In genomic region chr15:99450896-99451358, GRCh38 we compare ENCODE assay signal across 9 cellular contexts.
DNase-seq lines count a peak whose midpoint lies in the region; ATAC-seq and TF ChIP-seq lines count a peak whose summit lies in the region.
"Had no signal": no experiment of that assay in that cellular context is flagged by ENCODE, and none has a peak within 500 bp of the region (broad histone marks: within the 10 kb centered on the region; RNA-seq: fewer than 3 reads in every experiment).

No MANE protein-coding gene starts in this region.

- no peak overlapping the region for H3K4me3 ChIP-seq in mucosa of descending colon

- no peak overlapping the region for H3K4me3 Mint-ChIP-seq in activated B cell treated with CpG ODN at 0.5 μM for 24 hours
- peak overlapping the region; percentile 72 to 84 for H3K4me3 Mint-ChIP-seq in stimulated activated naive CD8-positive, alpha-beta T cell treated with anti-CD3 and anti-CD28 coated beads, Interleukin-15, amount 100 ng/mL, for 72 hours
- H3K4me3 Mint-ChIP-seq: mesothelial cell of epicardium had no signal

- no peaks in the 10 kb centered on the region for H3K36me3 ChIP-seq in mucosa of descending colon (ENCODE audit: low read depth)

- H3K36me3 Mint-ChIP-seq in activated B cell treated with CpG ODN at 0.5 μM for 24 hours (ENCODE audit: low read depth) = no peaks in the 10 kb centered on the region
- H3K36me3 Mint-ChIP-seq: mesothelial cell of epicardium had no signal

- no peaks in the 10 kb centered on the region for H3K27me3 Mint-ChIP-seq in activated B cell treated with CpG ODN at 0.5 μM for 24 hours
- H3K27me3 Mint-ChIP-seq in stimulated activated naive CD8-positive, alpha-beta T cell treated with anti-CD3 and anti-CD28 coated beads, Interleukin-15, amount 100 ng/mL, for 72 hours = no peaks in the 10 kb centered on the region

- H3K27ac ChIP-seq in caudate nucleus (ENCODE audit: low read depth, low read length) = peak overlapping the region; percentile 41

- H3K4me1 Mint-ChIP-seq in activated B cell treated with CpG ODN at 0.5 μM for 24 hours = peaks cover 51% of the 10 kb centered on the region
- H3K4me1 Mint-ChIP-seq in stimulated activated naive CD8-positive, alpha-beta T cell treated with anti-CD3 and anti-CD28 coated beads, Interleukin-15, amount 100 ng/mL, for 72 hours = peaks cover 73% of the 10 kb centered on the region

- CTCF ChIA-PET in activated B cell treated with CpG ODN at 0.5 μM for 24 hours (lab: Charles Lee) = no interaction called here

- H3K9me3 ChIP-seq in mucosa of descending colon = no peaks in the 10 kb centered on the region

- peak; percentile 50 for ATAC-seq in HG02840 (IDR thresholded peaks at IDR 0.05; ENCODE audit: low FRiP score, unreplicated experiment)
- ATAC-seq in activated B cell treated with CpG ODN at 0.5 μM for 24 hours (ENCODE audit: low read depth) = no peak
- ATAC-seq in mucosa of descending colon = peak; percentile 51
- peak; percentile 80 for ATAC-seq in stimulated activated naive CD8-positive, alpha-beta T cell treated with anti-CD3 and anti-CD28 coated beads, Interleukin-15, amount 100 ng/mL, for 72 hours
- no peak for ATAC-seq in HG03571 (IDR thresholded peaks at IDR 0.05; ENCODE audit: unreplicated experiment)

- no peak for TF ChIP-seq CTCF in activated B cell treated with CpG ODN at 0.5 μM for 24 hours (IDR thresholded peaks at IDR 0.05)
- TF ChIP-seq CTCF in mucosa of descending colon (IDR thresholded peaks at IDR 0.05) = no peak

- peak overlapping the region; percentile 14 for H3K27ac Mint-ChIP-seq in activated B cell treated with CpG ODN at 0.5 μM for 24 hours
- peak overlapping the region; percentile 81 to 86 for H3K27ac Mint-ChIP-seq in stimulated activated naive CD8-positive, alpha-beta T cell treated with anti-CD3 and anti-CD28 coated beads, Interleukin-15, amount 100 ng/mL, for 72 hours
- H3K27ac Mint-ChIP-seq: mesothelial cell of epicardium had no signal

- H3K9me3 Mint-ChIP-seq in activated B cell treated with CpG ODN at 0.5 μM for 24 hours = no peaks in the 10 kb centered on the region
- no peaks in the 10 kb centered on the region for H3K9me3 Mint-ChIP-seq in stimulated activated naive CD8-positive, alpha-beta T cell treated with anti-CD3 and anti-CD28 coated beads, Interleukin-15, amount 100 ng/mL, for 72 hours
- H3K9me3 Mint-ChIP-seq: mesothelial cell of epicardium had no signal

- POLR2A ChIA-PET in activated B cell treated with CpG ODN at 0.5 μM for 24 hours (lab: Charles Lee) = no interaction called here

- intact Hi-C loops in activated B cell treated with CpG ODN at 0.5 μM for 24 hours (cut with micrococcal nuclease) (loop anchor here (1.0 to 2.0 kb wide), 2 partner anchors 8 to 26 kb away; no protein-coding TSS in a partner anchor), mucosa of descending colon (cut with DNase I, micrococcal nuclease) (no loop called here)

- H3K4me1 ChIP-seq in mucosa of descending colon (ENCODE audit: low read depth) = peaks cover 8% of the 10 kb centered on the region

- DNase-seq in activated B cell treated with CpG ODN at 0.5 μM for 24 hours (peak; percentile 9), caudate nucleus (lab: John Stamatoyannopoulos, UW) (peak in 8 of 61 donors; percentile 11 to 34 (median 18)), mucosa of descending colon (peak; percentile 78 to 81 (median 80)), HK-2 (ENCODE audit: unreplicated experiment) (no peak), iPS-NIHi11 (ENCODE audit: low spot score) (no peak)
- peak; percentile 71 to 82 for DNase-seq in stimulated activated naive CD8-positive, alpha-beta T cell treated with anti-CD3 and anti-CD28 coated beads, Interleukin-15, amount 100 ng/mL, for 72 hours

Comparison
In these comparisons a context has a peak if more than half of its experiments do, and no peak if none do; other contexts are left out.
1. ATAC-seq: peak in HG02840 (single experiment), mucosa of descending colon (single experiment) and stimulated activated naive CD8-positive, alpha-beta T cell treated with anti-CD3 and anti-CD28 coated beads, Interleukin-15, amount 100 ng/mL, for 72 hours (single experiment); none in activated B cell treated with CpG ODN at 0.5 μM for 24 hours (single experiment) and HG03571 (single experiment).
2. DNase-seq: peak in activated B cell treated with CpG ODN at 0.5 μM for 24 hours (single experiment), mucosa of descending colon (3 of 3) and stimulated activated naive CD8-positive, alpha-beta T cell treated with anti-CD3 and anti-CD28 coated beads, Interleukin-15, amount 100 ng/mL, for 72 hours (2 of 2); none in HK-2 (single experiment) and iPS-NIHi11 (single experiment).